ENCODE assay signal across 9 cellular contexts in genomic region chr10:80468002-80468401, GRCh38. TPM values are rescaled to one million over a fixed set of nuclear protein-coding genes. Genes with fewer than 3 reads are reported as not detected.
DNase-seq lines count a peak whose midpoint lies in the region; ATAC-seq, FAIRE-seq and TF ChIP-seq lines count a peak whose summit lies in the region.
"Had no signal": no experiment of that assay in that cellular context is flagged by ENCODE, and none has a peak within 500 bp of the region (broad histone marks: within the 10 kb centered on the region; RNA-seq: fewer than 3 reads in every experiment).

No MANE protein-coding gene starts in this region.

- peak overlapping the region; percentile 93 for H3K27ac Mint-ChIP-seq in activated naive CD8-positive, alpha-beta T cell treated with anti-CD3 and anti-CD28 coated beads, Interleukin-2, amount 10 ng/mL, durations not matched to agents 7 days and 5 days

- no peak for FAIRE-seq in kidney (lab: Jason Lieb, UNC)

- DNase-seq in Peyer's patch (peak in 2 of 3 donors; percentile 85 to 91), kidney (peak; percentile 93), A673 (ENCODE audit: low spot score) (no peak), NOMO-1 treated with dmso at 0.1 percent for 144 hours (lab: John Stamatoyannopoulos, UW; ENCODE audit: unreplicated experiment) (no peak), GM19240 (ENCODE audit: insufficient read length, low spot score) (no peak)
- DNase-seq in activated naive CD8-positive, alpha-beta T cell treated with anti-CD3 and anti-CD28 coated beads, Interleukin-2, amount 10 ng/mL, durations not matched to agents 7 days and 5 days = no peak
- peak; percentile 67 for DNase-seq in stimulated activated CD4-positive, alpha-beta T cell treated with anti-CD3 and anti-CD28 coated beads, Interleukin-4, amount 100 ng/mL, for 1 hour

- no peaks in the 10 kb centered on the region for H3K9me3 ChIP-seq in Peyer's patch
- H3K9me3 ChIP-seq in kidney (ENCODE audit: control insufficient read depth in 1 of 2, low read length in 2 of 2) = no peaks in the 10 kb centered on the region
- H3K9me3 ChIP-seq in A673 (ENCODE audit: low read depth, low read length, poor library complexity, severe bottlenecking) = no peaks in the 10 kb centered on the region

- POLR2A ChIA-PET in activated naive CD8-positive, alpha-beta T cell treated with anti-CD3 and anti-CD28 coated beads, Interleukin-2, amount 10 ng/mL, durations not matched to agents 7 days and 5 days (lab: Charles Lee) = interaction anchor here (0.7 to 14.2 kb wide), 7 partner anchors 10 to 36 kb away, joined by 4 to 150 read pairs (median 9); no protein-coding TSS in a partner anchor
- POLR2A ChIA-PET in A673 (lab: Charles Lee; ENCODE audit: low non-redundant PET) = no interaction called here

- H3K36me3 ChIP-seq in Peyer's patch (peaks cover 0 to 13% (median 0%) of the 10 kb centered on the region in 3 donors), kidney (ENCODE audit: control insufficient read depth in 1 of 2, insufficient read depth in 2 of 2, low read length in 2 of 2) (peaks cover 2 to 5% of the 10 kb centered on the region in 2 donors), A673 (ENCODE audit: insufficient read depth, low read length, poor library complexity, severe bottlenecking) (no peaks in the 10 kb centered on the region)

- peaks cover 6 to 88% (median 50%) of the 10 kb centered on the region in 4 donors for H3K4me1 ChIP-seq in Peyer's patch
- peaks cover 65 to 73% of the 10 kb centered on the region in 2 donors for H3K4me1 ChIP-seq in kidney (ENCODE audit: control insufficient read depth in 1 of 2, insufficient read depth in 1 of 2, low read depth in 1 of 2, low read length in 2 of 2)
- peaks cover 72% of the 10 kb centered on the region for H3K4me1 ChIP-seq in A673 (ENCODE audit: insufficient read depth, low read length, poor library complexity, severe bottlenecking)

- ATAC-seq in activated naive CD8-positive, alpha-beta T cell treated with anti-CD3 and anti-CD28 coated beads, Interleukin-2, amount 10 ng/mL, durations not matched to agents 7 days and 5 days (ENCODE audit: low read depth) = peak; percentile 53
- no peak for ATAC-seq in HG03442 (IDR thresholded peaks at IDR 0.05; ENCODE audit: unreplicated experiment)

- no peaks in the 10 kb centered on the region for H3K9me3 Mint-ChIP-seq in activated naive CD8-positive, alpha-beta T cell treated with anti-CD3 and anti-CD28 coated beads, Interleukin-2, amount 10 ng/mL, durations not matched to agents 7 days and 5 days

- no peak for TF ChIP-seq POLR2A in Peyer's patch (IDR thresholded peaks at IDR 0.05)

- intact Hi-C loops in kidney (cut with DNase I) (no loop called here), A673 (cut with micrococcal nuclease; ENCODE audit: unreplicated experiment) (no loop called here)

- peak overlapping the region; percentile 81 for H3K4me3 Mint-ChIP-seq in activated naive CD8-positive, alpha-beta T cell treated with anti-CD3 and anti-CD28 coated beads, Interleukin-2, amount 10 ng/mL, durations not matched to agents 7 days and 5 days

- peak overlapping the region in 1 of 2 donors; percentile 9 for H3K9ac ChIP-seq in kidney (ENCODE audit: low read length in 2 of 2)

- no TSS peak for BruUV-seq in A673 (replicated peaks; lab: Mats Ljungman, UMichigan)

- H3K27ac ChIP-seq in Peyer's patch = peak overlapping the region; percentile 73 to 81 (median 79)
- peak overlapping the region; percentile 59 to 84 for H3K27ac ChIP-seq in kidney (ENCODE audit: low read depth in 2 of 2, low read length in 2 of 2)
- H3K27ac ChIP-seq in A673 (ENCODE audit: low read depth, low read length, poor library complexity, severe bottlenecking) = no peak overlapping the region
- H3K27ac ChIP-seq: HL-60 had no signal

- no peak for TF ChIP-seq CTCF in Peyer's patch (IDR thresholded peaks at IDR 0.05)
- no peak for TF ChIP-seq CTCF in kidney (IDR thresholded peaks at IDR 0.05; ENCODE audit: borderline replicate concordance, extremely low read depth, insufficient read depth)
- no peak for TF ChIP-seq CTCF in A673 (conservative IDR thresholded peaks at IDR 0.05; ENCODE audit: low read depth, low read length)

- no peaks in the 10 kb centered on the region for H3K27me3 Mint-ChIP-seq in activated naive CD8-positive, alpha-beta T cell treated with anti-CD3 and anti-CD28 coated beads, Interleukin-2, amount 10 ng/mL, durations not matched to agents 7 days and 5 days

- CTCF ChIA-PET in A673 (lab: Charles Lee) = no interaction called here

- peak overlapping the region in 3 of 4 donors; percentile 4 to 18 (median 11) for H3K4me3 ChIP-seq in Peyer's patch
- no peak overlapping the region for H3K4me3 ChIP-seq in kidney (ENCODE audit: low read length in 2 of 2)
- H3K4me3 ChIP-seq in A673 (ENCODE audit: low read depth, low read length, poor library complexity, severe bottlenecking) = no peak overlapping the region

- H3K4me1 Mint-ChIP-seq in activated naive CD8-positive, alpha-beta T cell treated with anti-CD3 and anti-CD28 coated beads, Interleukin-2, amount 10 ng/mL, durations not matched to agents 7 days and 5 days = peaks cover 88% of the 10 kb centered on the region

- H3K27me3 ChIP-seq in Peyer's patch (no peaks in the 10 kb centered on the region), A673 (replicated peaks; ENCODE audit: insufficient read depth, low read depth, low read length, poor library complexity) (no peaks in the 10 kb centered on the region)

- peaks cover 29% of the 10 kb centered on the region for H3K36me3 Mint-ChIP-seq in activated naive CD8-positive, alpha-beta T cell treated with anti-CD3 and anti-CD28 coated beads, Interleukin-2, amount 10 ng/mL, durations not matched to agents 7 days and 5 days

RNA-seq across cellular contexts. Expression of gene TSPAN14, which starts 13.9 kb away (rescaled TPM):
- total RNA-seq in Peyer's patch = 10 to 100 TPM; 51.2 to 72.0 (median 68.0) TPM
- total RNA-seq in activated naive CD8-positive, alpha-beta T cell treated with anti-CD3 and anti-CD28 coated beads, Interleukin-2, amount 10 ng/mL, durations not matched to agents 7 days and 5 days = 100 to 1,000 TPM in 1 of 2 experiments, 10 to 100 TPM in 1; 98.8 to 112 TPM
- total RNA-seq in kidney = 183 TPM
- polyA plus RNA-seq in kidney (ENCODE audit: insufficient read depth, low read depth, low replicate concordance) = 36.8 TPM
- 50.4 and 55.8 TPM in 2 replicates for total RNA-seq in A673 (2021)

RNA-seq across cellular contexts. Expression of gene PRXL2A, which starts 59.7 kb away (rescaled TPM):
- 10 to 100 TPM; 27.2 to 89.3 (median 60.3) TPM for total RNA-seq in Peyer's patch
- 10 to 100 TPM; 13.6 to 14.0 TPM for total RNA-seq in activated naive CD8-positive, alpha-beta T cell treated with anti-CD3 and anti-CD28 coated beads, Interleukin-2, amount 10 ng/mL, durations not matched to agents 7 days and 5 days
- total RNA-seq in kidney = 69.4 TPM
- 101 TPM for polyA plus RNA-seq in kidney (ENCODE audit: insufficient read depth, low read depth, low replicate concordance)
- total RNA-seq in A673 (2021) = 98.7 and 100 TPM in 2 replicates

Comparison
In these comparisons a context has a peak if more than half of its experiments do, and no peak if none do; other contexts are left out.
1. DNase-seq: peak in Peyer's patch (2 of 3), kidney (single experiment) and stimulated activated CD4-positive, alpha-beta T cell treated with anti-CD3 and anti-CD28 coated beads, Interleukin-4, amount 100 ng/mL, for 1 hour (single experiment); none in activated naive CD8-positive, alpha-beta T cell treated with anti-CD3 and anti-CD28 coated beads, Interleukin-2, amount 10 ng/mL, durations not matched to agents 7 days and 5 days (single experiment), A673 (single experiment), NOMO-1 treated with dmso at 0.1 percent for 144 hours (single experiment) and GM19240 (single experiment).
2. H3K4me3 ChIP-seq: peak in Peyer's patch (3 of 4); none in kidney (0 of 2) and A673 (single experiment).